16 cellular contexts compared by ENCODE assay signal in genomic region chr12:26989873-26990272, GRCh38. TPM values are rescaled to one million over a fixed set of nuclear protein-coding genes. Genes with fewer than 3 reads are reported as not detected.
DNase-seq lines count a peak whose midpoint lies in the region; ATAC-seq and TF ChIP-seq lines count a peak whose summit lies in the region.
"Had no signal": no experiment of that assay in that cellular context is flagged by ENCODE, and none has a peak within 500 bp of the region (broad histone marks: within the 10 kb centered on the region; RNA-seq: fewer than 3 reads in every experiment).

No MANE protein-coding gene starts in this region.

- H3K36me3 Mint-ChIP-seq in activated T-cell treated with anti-CD3 and anti-CD28 coated beads, Interleukin-2, amount 50 U/mL, for 72 hours (ENCODE audit: insufficient read depth in 2 of 2): peaks cover 8 to 12% of the 10 kb centered on the region in 2 donors
- H3K36me3 Mint-ChIP-seq in activated T-cell treated with anti-CD3 and anti-CD28 coated beads, Interleukin-2, amount 50 U/mL, for 4 hours (ENCODE audit: insufficient read depth): peaks cover 41% of the 10 kb centered on the region
- peaks cover 50 to 66% of the 10 kb centered on the region in 2 donors for H3K36me3 Mint-ChIP-seq in CD14-positive monocyte
- peaks cover 64% of the 10 kb centered on the region for H3K36me3 Mint-ChIP-seq in activated B cell treated with CpG ODN at 0.5 μM for 24 hours (ENCODE audit: low read depth)

- CTCF ChIA-PET in activated B cell treated with CpG ODN at 0.5 μM for 24 hours (lab: Charles Lee): no interaction called here

- H3K27ac ChIP-seq in neutrophil (peak overlapping the region; percentile 4), dorsolateral prefrontal cortex (no peak overlapping the region)
- H3K27ac ChIP-seq: BLaER1 had no signal

- H3K4me3 ChIP-seq in neutrophil (ENCODE audit: low read depth in 1 of 2, low read length in 1 of 2): no peak overlapping the region
- H3K4me3 ChIP-seq in dorsolateral prefrontal cortex: no peak overlapping the region
- H3K4me3 ChIP-seq: BLaER1 had no signal

- H3K4me1 ChIP-seq in neutrophil (ENCODE audit: control insufficient read depth in 1 of 2, insufficient read depth in 1 of 2, low read depth in 1 of 2, low read length in 1 of 2): peaks cover 4 to 8% of the 10 kb centered on the region in 2 experiments

- H3K9me3 Mint-ChIP-seq in activated T-cell treated with anti-CD3 and anti-CD28 coated beads, Interleukin-2, amount 50 U/mL, for 72 hours: no peaks in the 10 kb centered on the region
- H3K9me3 Mint-ChIP-seq in activated T-cell treated with anti-CD3 and anti-CD28 coated beads, Interleukin-2, amount 50 U/mL, for 4 hours: no peaks in the 10 kb centered on the region
- H3K9me3 Mint-ChIP-seq in CD14-positive monocyte: no peaks in the 10 kb centered on the region
- no peaks in the 10 kb centered on the region for H3K9me3 Mint-ChIP-seq in activated B cell treated with CpG ODN at 0.5 μM for 24 hours
- H3K9me3 Mint-ChIP-seq: CD4-positive, alpha-beta T cell; H9 had no signal

- POLR2A ChIA-PET in activated B cell treated with CpG ODN at 0.5 μM for 24 hours (lab: Charles Lee): no interaction called here

- peak overlapping the region; percentile 20 for H3K27ac Mint-ChIP-seq in activated T-cell treated with anti-CD3 and anti-CD28 coated beads, Interleukin-2, amount 50 U/mL, for 72 hours
- peak overlapping the region in 5 of 7 donors; percentile 33 to 81 (median 53) for H3K27ac Mint-ChIP-seq in CD14-positive monocyte
- peak overlapping the region; percentile 0 for H3K27ac Mint-ChIP-seq in activated B cell treated with CpG ODN at 0.5 μM for 24 hours
- H3K27ac Mint-ChIP-seq: CD4-positive, alpha-beta T cell; H9 had no signal

- DNase-seq in activated T-cell treated with anti-CD3 and anti-CD28 coated beads, Interleukin-2, amount 50 U/mL, for 72 hours: no peak
- DNase-seq in activated T-cell treated with anti-CD3 and anti-CD28 coated beads, Interleukin-2, amount 50 U/mL, for 4 hours: no peak
- no peak for DNase-seq in CD14-positive monocyte (ENCODE audit: low spot score)
- DNase-seq in activated B cell treated with CpG ODN at 0.5 μM for 24 hours: no peak
- no peak for DNase-seq in OCI-M1 (lab: John Stamatoyannopoulos, UW)
- DNase-seq in dorsolateral prefrontal cortex: no peak
- DNase-seq: 8988T; AML-193; CD4-positive, alpha-beta T cell; DMS153; DMS79 treated with DMSO at 0.1 percent for 48 hours; EL; GOT3; H9 had no signal

- no peak overlapping the region for H3K4me3 Mint-ChIP-seq in activated T-cell treated with anti-CD3 and anti-CD28 coated beads, Interleukin-2, amount 50 U/mL, for 72 hours
- no peak overlapping the region for H3K4me3 Mint-ChIP-seq in activated T-cell treated with anti-CD3 and anti-CD28 coated beads, Interleukin-2, amount 50 U/mL, for 4 hours
- no peak overlapping the region for H3K4me3 Mint-ChIP-seq in CD14-positive monocyte
- H3K4me3 Mint-ChIP-seq in activated B cell treated with CpG ODN at 0.5 μM for 24 hours: no peak overlapping the region
- H3K4me3 Mint-ChIP-seq: CD4-positive, alpha-beta T cell; H9 had no signal

- TF ChIP-seq CTCF in CD14-positive monocyte (IDR thresholded peaks at IDR 0.05): no peak
- TF ChIP-seq CTCF in activated B cell treated with CpG ODN at 0.5 μM for 24 hours (IDR thresholded peaks at IDR 0.05): no peak
- no peak for TF ChIP-seq CTCF in neutrophil (IDR thresholded peaks at IDR 0.05)
- no peak for TF ChIP-seq CTCF in dorsolateral prefrontal cortex (IDR thresholded peaks at IDR 0.05 in 54 of 56, conservative IDR thresholded peaks at IDR 0.05 in 2 of 56; ENCODE audit: low read depth in 1 of 56, partially characterized antibody in 56 of 56)

- no peaks in the 10 kb centered on the region for H3K27me3 Mint-ChIP-seq in activated T-cell treated with anti-CD3 and anti-CD28 coated beads, Interleukin-2, amount 50 U/mL, for 72 hours (ENCODE audit: low read depth)
- H3K27me3 Mint-ChIP-seq in activated T-cell treated with anti-CD3 and anti-CD28 coated beads, Interleukin-2, amount 50 U/mL, for 4 hours (ENCODE audit: low read depth): no peaks in the 10 kb centered on the region
- H3K27me3 Mint-ChIP-seq in CD14-positive monocyte (ENCODE audit: low read depth in 3 of 3) (peaks cover 0 to 2% (median 0%) of the 10 kb centered on the region in 3 donors), activated B cell treated with CpG ODN at 0.5 μM for 24 hours (no peaks in the 10 kb centered on the region)
- H3K27me3 Mint-ChIP-seq: CD4-positive, alpha-beta T cell had no signal

- no peaks in the 10 kb centered on the region for H3K9me3 ChIP-seq in neutrophil
- H3K9me3 ChIP-seq: BLaER1 had no signal

- peaks cover 22% of the 10 kb centered on the region for H3K36me3 ChIP-seq in neutrophil

- ATAC-seq in activated T-cell treated with anti-CD3 and anti-CD28 coated beads, Interleukin-2, amount 50 U/mL, for 72 hours (replicated peaks in 1 of 2): no peak
- no peak for ATAC-seq in activated T-cell treated with anti-CD3 and anti-CD28 coated beads, Interleukin-2, amount 50 U/mL, for 4 hours
- no peak for ATAC-seq in activated B cell treated with CpG ODN at 0.5 μM for 24 hours (ENCODE audit: low read depth)

- H3K27me3 ChIP-seq in neutrophil: no peaks in the 10 kb centered on the region
- H3K27me3 ChIP-seq in dorsolateral prefrontal cortex: no peaks in the 10 kb centered on the region
- H3K27me3 ChIP-seq: BLaER1 had no signal

- no peaks in the 10 kb centered on the region for H3K4me1 Mint-ChIP-seq in activated T-cell treated with anti-CD3 and anti-CD28 coated beads, Interleukin-2, amount 50 U/mL, for 72 hours (ENCODE audit: low read depth)
- no peaks in the 10 kb centered on the region for H3K4me1 Mint-ChIP-seq in activated T-cell treated with anti-CD3 and anti-CD28 coated beads, Interleukin-2, amount 50 U/mL, for 4 hours (ENCODE audit: low read depth)
- H3K4me1 Mint-ChIP-seq in CD14-positive monocyte (peaks cover 15% of the 10 kb centered on the region), activated B cell treated with CpG ODN at 0.5 μM for 24 hours (no peaks in the 10 kb centered on the region)
- H3K4me1 Mint-ChIP-seq: H9 had no signal

- intact Hi-C loops in CD14-positive monocyte (cut with micrococcal nuclease) (no loop called here), activated B cell treated with CpG ODN at 0.5 μM for 24 hours (cut with micrococcal nuclease) (no loop called here), dorsolateral prefrontal cortex (cut with DNase I) (no loop called here)

RNA-seq across cellular contexts. Expression of gene TM7SF3, which starts 24.3 kb away (rescaled TPM):
- 10 to 100 TPM; 45.4 to 71.0 TPM for total RNA-seq in activated T-cell treated with anti-CD3 and anti-CD28 coated beads, Interleukin-2, amount 50 U/mL, for 72 hours
- total RNA-seq in activated T-cell treated with anti-CD3 and anti-CD28 coated beads, Interleukin-2, amount 50 U/mL, for 4 hours: 10 to 100 TPM; 21.1 to 22.9 (median 21.6) TPM
- 10 to 100 TPM; 71.7 to 85.9 TPM for polyA plus RNA-seq in CD14-positive monocyte
- total RNA-seq in activated B cell treated with CpG ODN at 0.5 μM for 24 hours: 20.7 and 30.5 TPM in 2 replicates
- total RNA-seq in dorsolateral prefrontal cortex: 100 to 1,000 TPM in 3 of 120 experiments, 10 to 100 TPM in 117; 52.9 to 129 (median 76.3) TPM

RNA-seq across cellular contexts. Expression of gene MED21, which starts 32.5 kb away (rescaled TPM):
- total RNA-seq in activated T-cell treated with anti-CD3 and anti-CD28 coated beads, Interleukin-2, amount 50 U/mL, for 72 hours: 10 to 100 TPM; 40.9 to 48.9 TPM
- 10 to 100 TPM; 22.5 to 28.9 (median 26.3) TPM for total RNA-seq in activated T-cell treated with anti-CD3 and anti-CD28 coated beads, Interleukin-2, amount 50 U/mL, for 4 hours
- polyA plus RNA-seq in CD14-positive monocyte: 10 to 100 TPM; 11.0 to 11.2 TPM
- total RNA-seq in activated B cell treated with CpG ODN at 0.5 μM for 24 hours: 48.1 and 50.1 TPM in 2 replicates
- 10 to 100 TPM; 44.9 to 95.2 (median 71.3) TPM for total RNA-seq in dorsolateral prefrontal cortex

RNA-seq across cellular contexts. Expression of gene FGFR1OP2, which starts 51.6 kb away (rescaled TPM):
- 10 to 100 TPM; 38.0 to 41.0 TPM for total RNA-seq in activated T-cell treated with anti-CD3 and anti-CD28 coated beads, Interleukin-2, amount 50 U/mL, for 72 hours
- 10 to 100 TPM; 39.2 to 44.1 (median 43.1) TPM for total RNA-seq in activated T-cell treated with anti-CD3 and anti-CD28 coated beads, Interleukin-2, amount 50 U/mL, for 4 hours
- polyA plus RNA-seq in CD14-positive monocyte: 10 to 100 TPM; 66.4 to 68.9 TPM
- total RNA-seq in activated B cell treated with CpG ODN at 0.5 μM for 24 hours: 42.7 and 45.0 TPM in 2 replicates
- 100 to 1,000 TPM in 98 of 120 experiments, 10 to 100 TPM in 22; 75.1 to 154 (median 111) TPM for total RNA-seq in dorsolateral prefrontal cortex

RNA-seq across cellular contexts. Expression of gene INTS13, which starts 52.1 kb away (rescaled TPM):
- total RNA-seq in activated T-cell treated with anti-CD3 and anti-CD28 coated beads, Interleukin-2, amount 50 U/mL, for 72 hours: 10 to 100 TPM; 35.2 to 45.8 TPM
- 10 to 100 TPM; 52.1 to 59.0 (median 55.6) TPM for total RNA-seq in activated T-cell treated with anti-CD3 and anti-CD28 coated beads, Interleukin-2, amount 50 U/mL, for 4 hours
- polyA plus RNA-seq in CD14-positive monocyte: 1 to 10 TPM; 7.5 to 8.0 TPM
- total RNA-seq in activated B cell treated with CpG ODN at 0.5 μM for 24 hours (25.0 and 25.2 TPM in 2 replicates), dorsolateral prefrontal cortex (10 to 100 TPM in 118 of 120 experiments, 1 to 10 TPM in 2; 8.6 to 34.6 (median 16.3) TPM)

Comparison
In these comparisons a context has a peak if more than half of its experiments do, and no peak if none do; other contexts are left out.
1. H3K27ac Mint-ChIP-seq: peak in every context shown above with its lines; median percentile 53 in CD14-positive monocyte; 20 in activated T-cell treated with anti-CD3 and anti-CD28 coated beads, Interleukin-2, amount 50 U/mL, for 72 hours; 0 in activated B cell treated with CpG ODN at 0.5 μM for 24 hours.